Comparison of ENCODE assay signal across 24 cellular contexts in genomic region chr2:16063955-16064633, GRCh38.
"Had no signal": no experiment of that assay in that cellular context is flagged by ENCODE, and none has a peak within 500 bp of the region (broad histone marks: within the 10 kb centered on the region; RNA-seq: fewer than 3 reads in every experiment).

No MANE protein-coding gene starts in this region.

- H3K4me3 Mint-ChIP-seq: dendritic cell treated with granulocyte-macrophage colony-stimulating factor and Interleukin-4, amounts not matched to agents 40 ng/mL and 50 ng/mL, for 4 days; effector memory CD8-positive, alpha-beta T cell; endodermal cell had no signal

- H3K36me3 ChIP-seq: colonic mucosa, esophagus muscularis mucosa, esophagus squamous epithelium, gastrocnemius medialis, gastroesophageal sphincter, heart left ventricle, heart right ventricle had no signal

- DNase-seq: colonic mucosa; cortex of kidney; dermis blood vessel endothelial cell; dorsolateral prefrontal cortex; effector CD4-positive, alpha-beta T cell; effector CD8-positive, alpha-beta T cell; effector memory CD4-positive, alpha-beta T cell; effector memory CD8-positive, alpha-beta T cell; endodermal cell; erythroblast; esophagus squamous epithelium; foreskin fibroblast; foreskin keratinocyte; foreskin melanocyte; gastrocnemius medialis; glutamatergic neuron; head of caudate nucleus; heart left ventricle; heart right ventricle had no signal

- H3K27me3 ChIP-seq: colonic mucosa, esophagus muscularis mucosa, esophagus squamous epithelium, foreskin keratinocyte, gastrocnemius medialis, gastroesophageal sphincter, heart left ventricle had no signal

- H3K9me3 ChIP-seq: colonic mucosa, gastrocnemius medialis had no signal

- H3K27ac Mint-ChIP-seq: dendritic cell treated with granulocyte-macrophage colony-stimulating factor and Interleukin-4, amounts not matched to agents 40 ng/mL and 50 ng/mL, for 4 days; effector memory CD8-positive, alpha-beta T cell; endodermal cell had no signal

- H3K4me1 ChIP-seq: colonic mucosa, esophagus muscularis mucosa, esophagus squamous epithelium, foreskin keratinocyte, gastrocnemius medialis, gastroesophageal sphincter, heart left ventricle, heart right ventricle had no signal

- H3K27me3 Mint-ChIP-seq: dendritic cell treated with granulocyte-macrophage colony-stimulating factor and Interleukin-4, amounts not matched to agents 40 ng/mL and 50 ng/mL, for 4 days; effector memory CD8-positive, alpha-beta T cell had no signal

- ATAC-seq: effector memory CD8-positive, alpha-beta T cell; esophagus mucosa; foreskin keratinocyte; gastrocnemius medialis; gastroesophageal sphincter; heart left ventricle; heart right ventricle had no signal

- H3K4me3 ChIP-seq: colonic mucosa, coronary artery, dorsolateral prefrontal cortex, esophagus muscularis mucosa, esophagus squamous epithelium, gastrocnemius medialis, gastroesophageal sphincter, heart left ventricle, heart right ventricle had no signal
